23 cellular contexts compared by ENCODE assay signal in genomic region chr14:100032749-100033148, GRCh38. TPM values are rescaled to one million over a fixed set of nuclear protein-coding genes. Genes with fewer than 3 reads are reported as not detected.
A peak's percentile ranks its signal among the peaks of the same experiment; 100 is the strongest.
DNase-seq lines count a peak whose midpoint lies in the region; ATAC-seq and TF ChIP-seq lines count a peak whose summit lies in the region.
"Had no signal": no experiment of that assay in that cellular context is flagged by ENCODE, and none has a peak within 500 bp of the region (broad histone marks: within the 10 kb centered on the region; RNA-seq: fewer than 3 reads in every experiment).

No MANE protein-coding gene starts in this region.

- no peaks in the 10 kb centered on the region for H3K9me3 Mint-ChIP-seq in MCF 10A (ENCODE audit: unreplicated experiment)
- H3K9me3 Mint-ChIP-seq: activated B cell treated with CpG ODN at 0.5 μM for 24 hours; dendritic cell treated with granulocyte-macrophage colony-stimulating factor and Interleukin-4, amounts not matched to agents 40 ng/mL and 50 ng/mL, for 4 days had no signal

- ATAC-seq in Panc1 (no peak), GM18505 (IDR thresholded peaks at IDR 0.05; ENCODE audit: unreplicated experiment) (no peak)
- ATAC-seq: left colon; naive thymus-derived CD4-positive, alpha-beta T cell had no signal

- peak overlapping the region; percentile 88 for H3K27ac Mint-ChIP-seq in MCF 10A (ENCODE audit: low read depth, unreplicated experiment)
- H3K27ac Mint-ChIP-seq: activated B cell treated with CpG ODN at 0.5 μM for 24 hours; dendritic cell treated with granulocyte-macrophage colony-stimulating factor and Interleukin-4, amounts not matched to agents 40 ng/mL and 50 ng/mL, for 4 days; naive thymus-derived CD4-positive, alpha-beta T cell had no signal

- H2AFZ ChIP-seq in hepatocyte, result no peak overlapping the region

- BruUV-seq in MCF 10A (replicated peaks; lab: Mats Ljungman, UMichigan) (no TSS peak), Panc1 (replicated peaks; lab: Mats Ljungman, UMichigan) (no TSS peak)

- H3K4me1 ChIP-seq in breast epithelium (peaks cover 4 to 11% of the 10 kb centered on the region in 2 donors), Panc1 (ENCODE audit: control insufficient read depth, insufficient read depth, low read length) (peaks cover 29% of the 10 kb centered on the region), hepatocyte (ENCODE audit: insufficient read depth) (peaks cover 37% of the 10 kb centered on the region)

- in situ Hi-C loops in Panc1 (cut with HindIII; ENCODE audit: low pct_unique_long_range_greater_than_20kb, low sequenced_read_pairs), result no loop called here

- H3K4me3 ChIP-seq in breast epithelium, result no peak overlapping the region
- H3K4me3 ChIP-seq in Panc1 (ENCODE audit: low read depth in 2 of 2, low read length in 2 of 2), result no peak overlapping the region
- no peak overlapping the region for H3K4me3 ChIP-seq in hepatocyte
- H3K4me3 ChIP-seq: ovary, right atrium auricular region had no signal

- intact Hi-C loops in MCF 10A (cut with micrococcal nuclease), result loop anchor here (5.0 kb wide), 2 partner anchors 35 to 45 kb away; no protein-coding TSS in a partner anchor
- intact Hi-C loops in breast epithelium (cut with DNase I; ENCODE audit: low total_unique reads), result no loop called here
- intact Hi-C loops in Panc1 (cut with micrococcal nuclease; ENCODE audit: unreplicated experiment), result no loop called here

- no peaks in the 10 kb centered on the region for H3K9me3 ChIP-seq in breast epithelium
- no peaks in the 10 kb centered on the region for H3K9me3 ChIP-seq in Panc1 (ENCODE audit: control insufficient read depth, insufficient read depth, low read depth, low read length)
- H3K9me3 ChIP-seq in hepatocyte (ENCODE audit: low read depth), result no peaks in the 10 kb centered on the region
- H3K9me3 ChIP-seq: ovary, right atrium auricular region, upper lobe of right lung had no signal

- peaks cover 85% of the 10 kb centered on the region for H3K79me2 ChIP-seq in hepatocyte

- H3K4me2 ChIP-seq in hepatocyte, result no peak overlapping the region

- DNase-seq in MCF 10A (ENCODE audit: unreplicated experiment) (no peak), breast epithelium (ENCODE audit: low spot score in 2 of 2) (no peak), Panc1 (ENCODE audit: low read depth, low spot score) (no peak), kidney glomerular epithelial cell (lab: John Stamatoyannopoulos, UW) (peak; percentile 40), SW 1271 (lab: John Stamatoyannopoulos, UW) (no peak), hepatocyte (ENCODE audit: low spot score) (no peak), islet precursor cell (no peak)
- DNase-seq: activated B cell treated with CpG ODN at 0.5 μM for 24 hours; activated gamma-delta T cell treated with Interleukin-2 at 50 U/mL for 16 hours; activated T-cell treated with anti-CD3 and anti-CD28 coated beads, Interleukin-2, amount 50 U/mL, for 1 hour; DMS 273 treated with DMSO at 0.1 percent for 48 hours; GDM1; glutamatergic neuron; left colon; mesendoderm; naive thymus-derived CD4-positive, alpha-beta T cell; NCI-H1930; ovary; T-helper 9 cell; upper lobe of right lung had no signal

- CTCF ChIA-PET in MCF 10A (lab: Yijun Ruan, JAX), result interaction anchor here (0.7 to 6.3 kb wide), 8 partner anchors 12 to 161 kb away, joined by 3 to 38 read pairs (median 4); no protein-coding TSS in a partner anchor
- CTCF ChIA-PET in Panc1 (lab: Charles Lee), result no interaction called here

- no peaks in the 10 kb centered on the region for H3K27me3 ChIP-seq in breast epithelium
- no peaks in the 10 kb centered on the region for H3K27me3 ChIP-seq in Panc1 (ENCODE audit: control insufficient read depth, insufficient read depth, low read length)
- no peaks in the 10 kb centered on the region for H3K27me3 ChIP-seq in hepatocyte
- H3K27me3 ChIP-seq: ovary, right atrium auricular region, upper lobe of right lung had no signal

- H3K4me3 Mint-ChIP-seq in MCF 10A (ENCODE audit: unreplicated experiment), result peak overlapping the region; percentile 92
- H3K4me3 Mint-ChIP-seq: activated B cell treated with CpG ODN at 0.5 μM for 24 hours; dendritic cell treated with granulocyte-macrophage colony-stimulating factor and Interleukin-4, amounts not matched to agents 40 ng/mL and 50 ng/mL, for 4 days; naive thymus-derived CD4-positive, alpha-beta T cell had no signal

- H3K36me3 ChIP-seq in breast epithelium, result no peaks in the 10 kb centered on the region
- H3K36me3 ChIP-seq in Panc1 (ENCODE audit: control insufficient read depth, insufficient read depth, low read length), result no peaks in the 10 kb centered on the region
- no peaks in the 10 kb centered on the region for H3K36me3 ChIP-seq in hepatocyte (replicated peaks; ENCODE audit: insufficient read depth, low read depth)
- H3K36me3 ChIP-seq: ovary, right atrium auricular region, upper lobe of right lung had no signal

- POLR2A ChIA-PET in MCF 10A (lab: Yijun Ruan, JAX), result interaction anchor here (0.7 to 4.6 kb wide), 20 partner anchors 14 to 1940 kb away, joined by 3 to 40 read pairs (median 10); no protein-coding TSS in a partner anchor
- POLR2A ChIA-PET in Panc1 (lab: Charles Lee), result no interaction called here

- TF ChIP-seq CTCF in MCF 10A (IDR thresholded peaks at IDR 0.05; ENCODE audit: unreplicated experiment) (no peak), breast epithelium (IDR thresholded peaks at IDR 0.05) (no peak), Panc1 (IDR thresholded peaks at IDR 0.05) (no peak), hepatocyte (IDR thresholded peaks at IDR 0.05; ENCODE audit: poor library complexity) (no peak)

- no peaks in the 10 kb centered on the region for H3K9me2 ChIP-seq in hepatocyte (replicated peaks; ENCODE audit: insufficient read depth)

- TF ChIP-seq POLR2A in breast epithelium (IDR thresholded peaks at IDR 0.05), result no peak
- no peak for TF ChIP-seq POLR2A in GM18505 (IDR thresholded peaks at IDR 0.05; ENCODE audit: borderline replicate concordance, extremely low read depth, insufficient read depth, insufficient read length)

- H3K27ac ChIP-seq in breast epithelium (peak overlapping the region in 1 of 2 donors; percentile 82), Panc1 (ENCODE audit: low read length) (peak overlapping the region; percentile 39; the same call in 1 of the 2 replicates), hepatocyte (no peak overlapping the region)
- H3K27ac ChIP-seq: ovary, right atrium auricular region, upper lobe of right lung had no signal

- H3K27me3 Mint-ChIP-seq in MCF 10A (ENCODE audit: insufficient read depth, unreplicated experiment), result no peaks in the 10 kb centered on the region
- H3K27me3 Mint-ChIP-seq: dendritic cell treated with granulocyte-macrophage colony-stimulating factor and Interleukin-4, amounts not matched to agents 40 ng/mL and 50 ng/mL, for 4 days; naive thymus-derived CD4-positive, alpha-beta T cell had no signal

- 59% methylated on average over 2 of the region's 2 CpGs for WGBS in hepatocyte (ENCODE audit: low lambda C conversion rate, missing lambda C conversion rate)

- H3K4me1 Mint-ChIP-seq in MCF 10A (ENCODE audit: insufficient read depth, unreplicated experiment), result peaks cover 68% of the 10 kb centered on the region
- H3K4me1 Mint-ChIP-seq: activated B cell treated with CpG ODN at 0.5 μM for 24 hours had no signal

- peaks cover 12% of the 10 kb centered on the region for H3K36me3 Mint-ChIP-seq in MCF 10A (ENCODE audit: insufficient read depth, unreplicated experiment)

- peaks cover 10% of the 10 kb centered on the region for H4K20me1 ChIP-seq in hepatocyte (ENCODE audit: insufficient read depth, poor library complexity, severe bottlenecking)

RNA-seq across cellular contexts. Expression of gene EVL, which starts 32.5 kb away (rescaled TPM):
- total RNA-seq in MCF 10A (2022), result 52.5 and 55.4 TPM in 2 replicates
- 100 to 1,000 TPM in 2 of 3 donors, 10 to 100 TPM in 1; 50.7 to 116 (median 107) TPM for total RNA-seq in breast epithelium
- 38.3 TPM for total RNA-seq in Panc1 (2021; ENCODE audit: unreplicated experiment)
- 50.1 TPM for polyA plus RNA-seq in Panc1 (2012; ENCODE audit: insufficient read length)
- total RNA-seq in hepatocyte, result 43.4 and 60.5 TPM in 2 replicates
- 77.2 and 103 TPM in 2 replicates for polyA plus RNA-seq in hepatocyte
